Comparison of ENCODE assay signal across 10 cellular contexts in the genomic region with DNA sequence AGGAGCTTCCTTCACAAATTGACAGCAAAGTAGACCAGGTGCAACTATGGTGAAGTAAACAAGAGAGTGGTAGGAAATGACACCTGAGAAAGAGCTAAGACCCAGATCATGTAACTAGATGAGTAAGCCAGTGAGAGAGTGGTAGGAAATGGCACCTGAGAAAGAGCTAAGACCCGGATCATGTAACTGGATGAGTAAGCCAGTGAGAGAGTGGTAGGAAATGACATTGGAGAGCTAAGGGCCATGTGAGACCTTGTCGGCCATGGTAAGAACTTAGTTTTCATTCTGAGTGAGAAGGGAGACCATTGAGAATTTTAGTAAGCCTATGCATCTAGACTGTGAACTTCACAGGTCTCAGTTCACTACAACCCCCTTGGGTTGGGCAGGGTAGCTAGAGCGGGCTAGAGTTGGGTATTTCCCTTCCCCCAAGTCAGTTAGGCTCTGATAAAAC. TPM values are rescaled to one million over a fixed set of nuclear protein-coding genes. Genes with fewer than 3 reads are reported as not detected.
DNase-seq lines count a peak whose midpoint lies in the region; ATAC-seq, FAIRE-seq and TF ChIP-seq lines count a peak whose summit lies in the region.
"Had no signal": no experiment of that assay in that cellular context is flagged by ENCODE, and none has a peak within 500 bp of the region (broad histone marks: within the 10 kb centered on the region; RNA-seq: fewer than 3 reads in every experiment).

No MANE protein-coding gene starts in this region.

- peak overlapping the region; percentile 54 for H3K4me3 Mint-ChIP-seq in T-helper 2 cell treated with Interferon-gamma antibody and Interleukin-4, amounts not matched to agents 5 μg/mL and 100 μg/mL, for 36 hours

- peaks cover 42% of the 10 kb centered on the region for H3K4me1 ChIP-seq in endothelial cell of umbilical vein (ENCODE audit: control insufficient read depth, extremely low read depth, insufficient read depth, low read length)

- FAIRE-seq in endothelial cell of umbilical vein (lab: Jason Lieb, UNC), result no peak

- H3K27me3 ChIP-seq in endothelial cell of umbilical vein (ENCODE audit: control insufficient read depth in 2 of 2, insufficient read depth in 2 of 2, low read length in 2 of 2), result no peaks in the 10 kb centered on the region

- no peaks in the 10 kb centered on the region for H4K20me1 ChIP-seq in endothelial cell of umbilical vein (replicated peaks; ENCODE audit: control insufficient read depth, extremely low read depth, insufficient read depth, low read length)

- ATAC-seq in HG03103 (IDR thresholded peaks at IDR 0.05; ENCODE audit: low read depth, unreplicated experiment), result peak; percentile 98

- H3K9me3 ChIP-seq in endothelial cell of umbilical vein (replicated peaks; ENCODE audit: control insufficient read depth, insufficient read depth, low read length), result no peaks in the 10 kb centered on the region
- H3K9me3 ChIP-seq: right lobe of liver had no signal

- POLR2A ChIA-PET in endothelial cell of umbilical vein (lab: Charles Lee), result no interaction called here

- H3K4me3 ChIP-seq in endothelial cell of umbilical vein (replicated peaks in 1 of 3; ENCODE audit: insufficient read depth in 1 of 3, low read depth in 1 of 3, low read length in 3 of 3), result no peak overlapping the region
- H3K4me3 ChIP-seq: right lobe of liver had no signal

- no peaks in the 10 kb centered on the region for H3K27me3 Mint-ChIP-seq in T-helper 2 cell treated with Interferon-gamma antibody and Interleukin-4, amounts not matched to agents 5 μg/mL and 100 μg/mL, for 36 hours (ENCODE audit: low read depth)

- H3K9ac ChIP-seq in endothelial cell of umbilical vein (replicated peaks; ENCODE audit: extremely low read depth, insufficient read depth, low read length), result no peak overlapping the region

- no peaks in the 10 kb centered on the region for H3K79me2 ChIP-seq in endothelial cell of umbilical vein (ENCODE audit: control insufficient read depth, insufficient read depth, low read length)

- peaks cover 7% of the 10 kb centered on the region for H3K36me3 Mint-ChIP-seq in T-helper 2 cell treated with Interferon-gamma antibody and Interleukin-4, amounts not matched to agents 5 μg/mL and 100 μg/mL, for 36 hours (ENCODE audit: low read depth)

- H3K27ac Mint-ChIP-seq in T-helper 2 cell treated with Interferon-gamma antibody and Interleukin-4, amounts not matched to agents 5 μg/mL and 100 μg/mL, for 36 hours, result peak overlapping the region; percentile 85

- H3K4me2 ChIP-seq in endothelial cell of umbilical vein (ENCODE audit: insufficient read depth, low read length), result peak overlapping the region; percentile 21

- no peaks in the 10 kb centered on the region for H3K36me3 ChIP-seq in endothelial cell of umbilical vein (ENCODE audit: control insufficient read depth in 2 of 2, extremely low read depth in 1 of 2, insufficient read depth in 2 of 2, low read length in 2 of 2)
- H3K36me3 ChIP-seq: right lobe of liver had no signal

- no peaks in the 10 kb centered on the region for H3K9me3 Mint-ChIP-seq in T-helper 2 cell treated with Interferon-gamma antibody and Interleukin-4, amounts not matched to agents 5 μg/mL and 100 μg/mL, for 36 hours

- dilution Hi-C loops in endothelial cell of umbilical vein (cut with MboI; ENCODE audit: extremely low pct_ligation_motif_present, low sequenced_read_pairs), result no loop called here

- peak; percentile 42 for DNase-seq in activated naive CD4-positive, alpha-beta T cell treated with Interleukin-2 at 50 U/mL for 16 hours
- DNase-seq in activated naive CD4-positive, alpha-beta T cell (lab: John Stamatoyannopoulos, UW), result no peak
- peak; percentile 71 for DNase-seq in T-helper 2 cell treated with Interferon-gamma antibody and Interleukin-4, amounts not matched to agents 5 μg/mL and 100 μg/mL, for 36 hours (ENCODE audit: low spot score)
- DNase-seq in endothelial cell of umbilical vein (ENCODE audit: low read depth, low spot score) (peak; percentile 30), anterior cingulate cortex (lab: John Stamatoyannopoulos, UW) (no peak), Ammon's horn (ENCODE audit: low spot score) (no peak), mucosa of gallbladder (ENCODE audit: low spot score) (no peak)
- DNase-seq: right lobe of liver had no signal

- TF ChIP-seq POLR2A in endothelial cell of umbilical vein (IDR thresholded peaks at IDR 0.05; ENCODE audit: low read depth, low read length), result no peak

- peak overlapping the region; percentile 60 for H2AFZ ChIP-seq in endothelial cell of umbilical vein (ENCODE audit: low read depth, low read length)

- intact Hi-C loops in endothelial cell of umbilical vein (cut with micrococcal nuclease), result no loop called here

- CTCF ChIA-PET in endothelial cell of umbilical vein (lab: Charles Lee), result interaction anchor here (1.6 kb wide), 1 partner anchor 55 kb away, joined by 7 read pairs; a partner anchor contains a TSS

- no TSS peak for BruUV-seq in endothelial cell of umbilical vein (replicated peaks; lab: Mats Ljungman, UMichigan)

- TF ChIP-seq CTCF in endothelial cell of umbilical vein (IDR thresholded peaks at IDR 0.05; ENCODE audit: extremely low read depth in 1 of 2, insufficient read depth in 1 of 2, low read depth in 1 of 2, low read length in 2 of 2), result no peak

- H3K9me1 ChIP-seq in endothelial cell of umbilical vein (replicated peaks; ENCODE audit: control insufficient read depth, extremely low read depth, insufficient read depth, low read length), result no peaks in the 10 kb centered on the region

- no peak overlapping the region for H3K27ac ChIP-seq in endothelial cell of umbilical vein (ENCODE audit: insufficient read depth, low read depth, low read length)
- H3K27ac ChIP-seq: C4-2B, right lobe of liver had no signal

- H3K4me1 Mint-ChIP-seq in T-helper 2 cell treated with Interferon-gamma antibody and Interleukin-4, amounts not matched to agents 5 μg/mL and 100 μg/mL, for 36 hours (ENCODE audit: low read depth), result peaks cover 40% of the 10 kb centered on the region

TF ChIP-seq in endothelial cell of umbilical vein, 7 proteins besides CTCF, POLR2A, EP300 and RAD21:
- TF ChIP-seq, protein P1, sequence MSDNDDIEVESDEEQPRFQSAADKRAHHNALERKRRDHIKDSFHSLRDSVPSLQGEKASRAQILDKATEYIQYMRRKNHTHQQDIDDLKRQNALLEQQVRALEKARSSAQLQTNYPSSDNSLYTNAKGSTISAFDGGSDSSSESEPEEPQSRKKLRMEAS (IDR thresholded peaks at IDR 0.05; ENCODE audit: insufficient read depth, insufficient read length), result no peak
- no peak for TF ChIP-seq EZH2 (IDR thresholded peaks at IDR 0.05; ENCODE audit: borderline replicate concordance, low read depth, low read length, severe bottlenecking)
- TF ChIP-seq MYC (IDR thresholded peaks at IDR 0.05; ENCODE audit: low read depth, low read length), result no peak
- TF ChIP-seq GATA2 (IDR thresholded peaks at IDR 0.05; ENCODE audit: insufficient read depth, insufficient read length, low read depth, low read length), result no peak
- TF ChIP-seq FOS (IDR thresholded peaks at IDR 0.05; ENCODE audit: borderline replicate concordance, insufficient read depth, low read length), result peak; percentile 50
- TF ChIP-seq POLR2AphosphoS5 (IDR thresholded peaks at IDR 0.05; ENCODE audit: insufficient read depth, low read depth, low read length), result no peak
- no peak for TF ChIP-seq JUN (IDR thresholded peaks at IDR 0.05; ENCODE audit: borderline replicate concordance, insufficient read depth, insufficient read length, low read depth)

RNA-seq across cellular contexts. Expression of a gene that starts 5.4 kb away (rescaled TPM):
- total RNA-seq in endothelial cell of umbilical vein, result 18.7 and 20.2 TPM in 2 replicates
- 4.5 and 5.1 TPM in 2 replicates for polyA plus RNA-seq in endothelial cell of umbilical vein
- polyA plus RNA-seq in endothelial cell of umbilical vein (2011; cell fraction: cytosol; rRNA removed), result 4.1 and 4.8 TPM in 2 replicates
- 57.7 and 74.4 TPM in 2 replicates for polyA plus RNA-seq in endothelial cell of umbilical vein (2011; cell fraction: nucleus; rRNA removed)
- 7.6 and 8.1 TPM in 2 replicates for polyA plus RNA-seq in endothelial cell of umbilical vein (2012)
- polyA minus RNA-seq in endothelial cell of umbilical vein, result 17.7 and 17.8 TPM in 2 replicates
- 2.0 TPM for polyA minus RNA-seq in endothelial cell of umbilical vein (2011; cell fraction: cytosol; rRNA and poly(A)+ RNA removed)
- 86.0 and 117 TPM in 2 replicates for polyA minus RNA-seq in endothelial cell of umbilical vein (2011; cell fraction: nucleus; rRNA and poly(A)+ RNA removed)
- 16.5 TPM for total RNA-seq in mucosa of gallbladder

RNA-seq across cellular contexts. Expression of a gene that starts 43.2 kb away (rescaled TPM):
- total RNA-seq in endothelial cell of umbilical vein (28.0 and 29.6 TPM in 2 replicates), mucosa of gallbladder (13.2 TPM)
- polyA plus RNA-seq in endothelial cell of umbilical vein, result 13.8 and 16.6 TPM in 2 replicates
- polyA plus RNA-seq in endothelial cell of umbilical vein (2011; cell fraction: cytosol; rRNA removed), result 21.4 and 21.5 TPM in 2 replicates
- polyA plus RNA-seq in endothelial cell of umbilical vein (2011; cell fraction: nucleus; rRNA removed), result 12.0 and 12.7 TPM in 2 replicates
- polyA plus RNA-seq in endothelial cell of umbilical vein (2012), result 19.4 and 36.5 TPM in 2 replicates
- 11.3 and 12.0 TPM in 2 replicates for polyA minus RNA-seq in endothelial cell of umbilical vein
- polyA minus RNA-seq in endothelial cell of umbilical vein (2011; cell fraction: cytosol; rRNA and poly(A)+ RNA removed), result 15.8 TPM
- polyA minus RNA-seq in endothelial cell of umbilical vein (2011; cell fraction: nucleus; rRNA and poly(A)+ RNA removed), result 10.0 and 14.1 TPM in 2 replicates

RNA-seq across cellular contexts. Expression of a gene that starts 55.5 kb away (rescaled TPM):
- total RNA-seq in endothelial cell of umbilical vein, result 137 and 155 TPM in 2 replicates
- 13.4 and 22.7 TPM in 2 replicates for polyA plus RNA-seq in endothelial cell of umbilical vein
- 45.2 and 47.2 TPM in 2 replicates for polyA plus RNA-seq in endothelial cell of umbilical vein (2011; cell fraction: cytosol; rRNA removed)
- 47.9 and 60.3 TPM in 2 replicates for polyA plus RNA-seq in endothelial cell of umbilical vein (2011; cell fraction: nucleus; rRNA removed)
- polyA plus RNA-seq in endothelial cell of umbilical vein (2012), result 74.8 and 112 TPM in 2 replicates
- polyA minus RNA-seq in endothelial cell of umbilical vein, result 13.1 and 14.8 TPM in 2 replicates
- 29.6 TPM for polyA minus RNA-seq in endothelial cell of umbilical vein (2011; cell fraction: cytosol; rRNA and poly(A)+ RNA removed)
- polyA minus RNA-seq in endothelial cell of umbilical vein (2011; cell fraction: nucleus; rRNA and poly(A)+ RNA removed), result 24.2 and 34.0 TPM in 2 replicates
- total RNA-seq in mucosa of gallbladder, result 139 TPM

Comparison
In these comparisons a context has a peak if more than half of its experiments do, and no peak if none do; other contexts are left out.
1. DNase-seq: peak in activated naive CD4-positive, alpha-beta T cell treated with Interleukin-2 at 50 U/mL for 16 hours (single experiment), T-helper 2 cell treated with Interferon-gamma antibody and Interleukin-4, amounts not matched to agents 5 μg/mL and 100 μg/mL, for 36 hours (single experiment) and endothelial cell of umbilical vein (single experiment); none in activated naive CD4-positive, alpha-beta T cell (0 of 4), anterior cingulate cortex (0 of 58), Ammon's horn (single experiment) and mucosa of gallbladder (single experiment).